ENCODE assay signal across 9 cellular contexts in genomic region chr6:137342607-137343186, GRCh38.
DNase-seq lines count a peak whose midpoint lies in the region; ATAC-seq and TF ChIP-seq lines count a peak whose summit lies in the region.
"Had no signal": no experiment of that assay in that cellular context is flagged by ENCODE, and none has a peak within 500 bp of the region (broad histone marks: within the 10 kb centered on the region; RNA-seq: fewer than 3 reads in every experiment).

No MANE protein-coding gene starts in this region.

- H3K9ac ChIP-seq in Loucy (ENCODE audit: low read depth, low read length, poor library complexity, severe bottlenecking): peak overlapping the region; percentile 51

- H3K27ac Mint-ChIP-seq in CD14-positive monocyte: peak overlapping the region in 5 of 7 donors; percentile 52 to 89 (median 71)
- peak overlapping the region in 9 of 10 donors; percentile 16 to 92 (median 75) for H3K27ac Mint-ChIP-seq in naive thymus-derived CD8-positive, alpha-beta T cell

- peak overlapping the region; percentile 71 for H3K4me3 ChIP-seq in Loucy (ENCODE audit: low read length, poor library complexity, severe bottlenecking)
- peak overlapping the region; percentile 49 for H3K4me3 ChIP-seq in choroid plexus epithelial cell (ENCODE audit: low read depth, low read length)
- H3K4me3 ChIP-seq: K562 had no signal

- no peaks in the 10 kb centered on the region for H3K79me2 ChIP-seq in Loucy (ENCODE audit: insufficient read depth, low read length)

- H3K27me3 ChIP-seq in Loucy (ENCODE audit: insufficient read depth, low read length, poor library complexity, severe bottlenecking): peaks cover 6% of the 10 kb centered on the region

- intact Hi-C loops in CD14-positive monocyte (cut with micrococcal nuclease): loop anchor here in 1 of 2 donors (10.0 kb wide), 1 partner anchor 72 kb away; no protein-coding TSS in a partner anchor

- peaks cover 8% of the 10 kb centered on the region for H3K4me1 ChIP-seq in Loucy (ENCODE audit: insufficient read depth, low read length, poor library complexity, severe bottlenecking)

- H2AFZ ChIP-seq in Loucy (ENCODE audit: low read length): peak overlapping the region; percentile 86

- no peaks in the 10 kb centered on the region for H3K36me3 ChIP-seq in Loucy (ENCODE audit: insufficient read depth, low read length)

- no peaks in the 10 kb centered on the region for H4K20me1 ChIP-seq in Loucy (ENCODE audit: insufficient read depth, low read length, poor library complexity, severe bottlenecking)

- no peaks in the 10 kb centered on the region for H3K9me3 ChIP-seq in Loucy (ENCODE audit: insufficient read depth, low read depth, low read length)

- H3K9me2 ChIP-seq in Loucy (replicated peaks; ENCODE audit: low read depth, low read length): no peaks in the 10 kb centered on the region

- peaks cover 2 to 7% (median 7%) of the 10 kb centered on the region in 3 donors for H3K27me3 Mint-ChIP-seq in CD14-positive monocyte (ENCODE audit: low read depth in 3 of 3)
- H3K27me3 Mint-ChIP-seq in naive thymus-derived CD8-positive, alpha-beta T cell: peaks cover 0 to 3% (median 0%) of the 10 kb centered on the region in 5 donors

- DNase-seq in CD14-positive monocyte (ENCODE audit: low spot score) (no peak), choroid plexus epithelial cell (ENCODE audit: low read depth) (no peak), foreskin melanocyte (no peak)
- peak in 1 of 10 donors; percentile 5 for DNase-seq in naive thymus-derived CD8-positive, alpha-beta T cell
- DNase-seq in stimulated activated CD4-positive, alpha-beta T cell treated with anti-CD3 and anti-CD28 coated beads, Interleukin-4, amount 100 ng/mL, for 24 hours: no peak

- H3K4me1 Mint-ChIP-seq in CD14-positive monocyte: peaks cover 15% of the 10 kb centered on the region
- H3K4me1 Mint-ChIP-seq in naive thymus-derived CD8-positive, alpha-beta T cell: peaks cover 1 to 26% (median 14%) of the 10 kb centered on the region in 4 donors

- TF ChIP-seq CTCF in CD14-positive monocyte (IDR thresholded peaks at IDR 0.05): no peak
- TF ChIP-seq CTCF in Loucy (conservative IDR thresholded peaks at IDR 0.05; ENCODE audit: low read length): no peak
- no peak for TF ChIP-seq CTCF in choroid plexus epithelial cell (conservative IDR thresholded peaks at IDR 0.05; ENCODE audit: low read depth, low read length)

- peak overlapping the region; percentile 75 to 89 for H3K4me3 Mint-ChIP-seq in CD14-positive monocyte
- peak overlapping the region; percentile 78 to 89 (median 84) for H3K4me3 Mint-ChIP-seq in naive thymus-derived CD8-positive, alpha-beta T cell

- H3K36me3 Mint-ChIP-seq in CD14-positive monocyte: no peaks in the 10 kb centered on the region
- H3K36me3 Mint-ChIP-seq in naive thymus-derived CD8-positive, alpha-beta T cell: no peaks in the 10 kb centered on the region

- H3F3A ChIP-seq in Loucy (ENCODE audit: low read depth): no peaks in the 10 kb centered on the region

- POLR2A ChIA-PET in naive thymus-derived CD8-positive, alpha-beta T cell (lab: Charles Lee): interaction anchor here (2.5 kb wide), 1 partner anchor 72 kb away, joined by 15 read pairs; no protein-coding TSS in a partner anchor

- peak in 1 of 2 donors; percentile 30 for ATAC-seq in naive thymus-derived CD8-positive, alpha-beta T cell
- ATAC-seq in HG03457 (IDR thresholded peaks at IDR 0.05; ENCODE audit: unreplicated experiment) (no peak), HG03095 (IDR thresholded peaks at IDR 0.05; ENCODE audit: unreplicated experiment) (no peak)
- ATAC-seq: K562 had no signal

- peak overlapping the region; percentile 81 for H3K4me2 ChIP-seq in Loucy (ENCODE audit: low read depth, low read length, poor library complexity, severe bottlenecking)

- H3K9me3 Mint-ChIP-seq in CD14-positive monocyte: no peaks in the 10 kb centered on the region
- no peaks in the 10 kb centered on the region for H3K9me3 Mint-ChIP-seq in naive thymus-derived CD8-positive, alpha-beta T cell
